In the genomic region with DNA sequence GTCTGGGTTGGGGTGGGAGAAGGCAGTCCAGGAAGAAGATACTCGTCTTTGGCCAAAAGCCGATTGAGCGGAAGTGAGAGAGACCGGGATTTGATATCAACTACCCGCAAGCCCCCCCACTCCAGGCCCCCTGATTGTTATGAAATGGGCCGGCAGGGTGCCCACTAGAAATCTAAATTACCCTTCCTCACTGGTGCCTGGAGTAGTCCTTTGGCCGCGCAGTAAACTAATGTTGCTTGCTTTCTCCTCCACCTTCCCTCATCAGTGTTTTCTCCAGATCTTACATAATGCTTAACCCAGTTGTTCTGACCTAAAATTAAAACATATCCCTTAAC, we compare ENCODE assay signal across 11 cellular contexts.
DNase-seq lines count a peak whose midpoint lies in the region; ATAC-seq, FAIRE-seq and TF ChIP-seq lines count a peak whose summit lies in the region.
"Had no signal": no experiment of that assay in that cellular context is flagged by ENCODE, and none has a peak within 500 bp of the region (broad histone marks: within the 10 kb centered on the region; RNA-seq: fewer than 3 reads in every experiment).

No MANE protein-coding gene starts in this region.

- no peaks in the 10 kb centered on the region; a peak in 3 of 5 replicates for H3K9me3 Mint-ChIP-seq in H9
- peaks cover 20% of the 10 kb centered on the region for H3K9me3 Mint-ChIP-seq in astrocyte (ENCODE audit: unreplicated experiment)
- no peaks in the 10 kb centered on the region for H3K9me3 Mint-ChIP-seq in activated T-helper 1 cell treated with anti-CD3 and anti-CD28 coated beads, Interleukin-12 subunit alpha, Interleukin-12 subunit beta, Interleukin-2, Interleukin-4 antibody, amounts not matched to agents 30 ng/mL and 10 ng/mL and 1 ng/mL, durations not matched to agents 14 hours and 24 hours and 36 hours

- no peak overlapping the region for H4K91ac ChIP-seq in H9 (ENCODE audit: insufficient read length, low read depth, low read length)

- no peak overlapping the region for H3T11ph ChIP-seq in H9 (ENCODE audit: low read length)

- H3K4me3 Mint-ChIP-seq in H9 (peak overlapping the region; percentile 60 to 72), astrocyte (ENCODE audit: unreplicated experiment) (no peak overlapping the region)
- no peak overlapping the region for H3K4me3 Mint-ChIP-seq in activated T-helper 1 cell treated with anti-CD3 and anti-CD28 coated beads, Interleukin-12 subunit alpha, Interleukin-12 subunit beta, Interleukin-2, Interleukin-4 antibody, amounts not matched to agents 30 ng/mL and 10 ng/mL and 1 ng/mL, durations not matched to agents 14 hours and 24 hours and 36 hours

- DNase-seq in H9 = no peak
- no peak for DNase-seq in astrocyte (ENCODE audit: low read depth)
- DNase-seq in iPS DF 6.9 (ENCODE audit: low read depth, low spot score) = no peak
- no peak for DNase-seq in gastrocnemius medialis
- no peak for DNase-seq in C1 segment of cervical spinal cord (lab: John Stamatoyannopoulos, UW)
- no peak for DNase-seq in activated T-helper 1 cell treated with anti-CD3 and anti-CD28 coated beads, Interleukin-12 subunit alpha, Interleukin-12 subunit beta, Interleukin-2, Interleukin-4 antibody, amounts not matched to agents 30 ng/mL and 10 ng/mL and 1 ng/mL, durations not matched to agents 14 hours and 24 hours and 36 hours (ENCODE audit: low spot score)
- DNase-seq in amniotic stem cell (lab: John Stamatoyannopoulos, UW) = no peak
- no peak for DNase-seq in iPS-NIHi7 (ENCODE audit: extremely low spot score)
- DNase-seq: effector CD8-positive, alpha-beta T cell; NCI-H1694 had no signal

- no peak overlapping the region for H2BK5ac ChIP-seq in H9 (ENCODE audit: insufficient read length, low read length)

- no peak overlapping the region for H2BK20ac ChIP-seq in H9 (ENCODE audit: low read depth, low read length, poor library complexity, severe bottlenecking)

- H4K20me1 ChIP-seq in H9 (ENCODE audit: control insufficient read depth, insufficient read depth, insufficient read length) (no peaks in the 10 kb centered on the region), astrocyte (ENCODE audit: insufficient read depth, low read length) (no peaks in the 10 kb centered on the region)

- H3K27me3 ChIP-seq in H9 (ENCODE audit: insufficient read depth, low read length) (peaks cover 82% of the 10 kb centered on the region), astrocyte (ENCODE audit: insufficient read depth, low read length) (peaks cover 93% of the 10 kb centered on the region), iPS DF 6.9 (ENCODE audit: control insufficient read depth, insufficient read depth, low read length) (peaks cover 73% of the 10 kb centered on the region), gastrocnemius medialis (peaks cover 37 to 51% (median 48%) of the 10 kb centered on the region in 3 donors)

- FAIRE-seq in astrocyte (lab: Jason Lieb, UNC) = no peak
- FAIRE-seq: GM12892 had no signal

- no peak for TF ChIP-seq CTCF in H9 (conservative IDR thresholded peaks at IDR 0.05)
- no peak for TF ChIP-seq CTCF in astrocyte (IDR thresholded peaks at IDR 0.05; ENCODE audit: insufficient read depth, low read depth, low read length)
- TF ChIP-seq CTCF in gastrocnemius medialis (IDR thresholded peaks at IDR 0.05 in 4 of 5, conservative IDR thresholded peaks at IDR 0.05 in 1 of 5) = no peak

- H2BK120ac ChIP-seq in H9 (ENCODE audit: low read depth, low read length, poor library complexity, severe bottlenecking) = no peak overlapping the region

- H3K9ac ChIP-seq in H9 (ENCODE audit: extremely low read depth, insufficient read length, low read length) (no peak overlapping the region), astrocyte (ENCODE audit: low read length) (no peak overlapping the region)

- in situ Hi-C loops in gastrocnemius medialis (cut with MboI; ENCODE audit: low sequenced_read_pairs in 4 of 4) = no loop called here

- H3K56ac ChIP-seq in H9 (ENCODE audit: insufficient read length, low read depth, low read length) = no peak overlapping the region

- no peak overlapping the region for H3K23ac ChIP-seq in H9 (ENCODE audit: insufficient read length, low read depth, low read length)

- H3K4me2 ChIP-seq in H9 (ENCODE audit: insufficient read depth, insufficient read length, low read length) = peak overlapping the region; percentile 50
- peak overlapping the region; percentile 36 for H3K4me2 ChIP-seq in astrocyte (ENCODE audit: low read length)

- intact Hi-C loops in gastrocnemius medialis (cut with DNase I; ENCODE audit: low total_unique reads) = no loop called here
- intact Hi-C loops in activated T-helper 1 cell treated with anti-CD3 and anti-CD28 coated beads, Interleukin-12 subunit alpha, Interleukin-12 subunit beta, Interleukin-2, Interleukin-4 antibody, amounts not matched to agents 30 ng/mL and 10 ng/mL and 1 ng/mL, durations not matched to agents 14 hours and 24 hours and 36 hours (cut with micrococcal nuclease) = loop anchor here (5.0 kb wide), 1 partner anchor 129 kb away; no protein-coding TSS in a partner anchor

- no peak overlapping the region for H3K27ac ChIP-seq in H9 (ENCODE audit: insufficient read length, low read depth, low read length)
- H3K27ac ChIP-seq in astrocyte (ENCODE audit: low read depth, low read length) = no peak overlapping the region
- no peak overlapping the region for H3K27ac ChIP-seq in iPS DF 6.9 (ENCODE audit: low read length)
- H3K27ac ChIP-seq in gastrocnemius medialis = no peak overlapping the region

- H3K9me3 ChIP-seq in H9 (ENCODE audit: control insufficient read depth, low read depth, low read length) (no peaks in the 10 kb centered on the region), astrocyte (ENCODE audit: insufficient read depth, low read depth, low read length) (no peaks in the 10 kb centered on the region), iPS DF 6.9 (ENCODE audit: control insufficient read depth, insufficient read depth, low read length) (no peaks in the 10 kb centered on the region), gastrocnemius medialis (no peaks in the 10 kb centered on the region)

- H3K27ac Mint-ChIP-seq in H9 (no peak overlapping the region), astrocyte (ENCODE audit: unreplicated experiment) (no peak overlapping the region)
- H3K27ac Mint-ChIP-seq in activated T-helper 1 cell treated with anti-CD3 and anti-CD28 coated beads, Interleukin-12 subunit alpha, Interleukin-12 subunit beta, Interleukin-2, Interleukin-4 antibody, amounts not matched to agents 30 ng/mL and 10 ng/mL and 1 ng/mL, durations not matched to agents 14 hours and 24 hours and 36 hours = no peak overlapping the region

- no peak overlapping the region for H2BK15ac ChIP-seq in H9 (ENCODE audit: low read depth, low read length)

- H2AFZ ChIP-seq in H9 (ENCODE audit: low read length) (no peak overlapping the region), astrocyte (ENCODE audit: low read depth, low read length) (peak overlapping the region; percentile 32)

- H3K4me3 ChIP-seq in astrocyte (ENCODE audit: insufficient read depth, low read depth, low read length) = no peak overlapping the region
- H3K4me3 ChIP-seq in iPS DF 6.9 (ENCODE audit: low read length) = peak overlapping the region; percentile 24; the same call in 1 of the 2 replicates
- peak overlapping the region; percentile 41 to 53 (median 46) for H3K4me3 ChIP-seq in gastrocnemius medialis

- peaks cover 8% of the 10 kb centered on the region for H3K23me2 ChIP-seq in H9 (ENCODE audit: insufficient read length, low read depth, low read length, poor library complexity, severe bottlenecking)

- H3K79me2 ChIP-seq in H9 (ENCODE audit: insufficient read depth, low read length) = no peaks in the 10 kb centered on the region
- H3K79me2 ChIP-seq in astrocyte (ENCODE audit: insufficient read depth, low read length) = no peaks in the 10 kb centered on the region

- no peak for ATAC-seq in gastrocnemius medialis

- no peak for TF ChIP-seq POLR2A in gastrocnemius medialis (IDR thresholded peaks at IDR 0.05)

- H3K14ac ChIP-seq in H9 (ENCODE audit: insufficient read depth, low read length) = no peak overlapping the region

- H2BK12ac ChIP-seq in H9 (ENCODE audit: insufficient read length, low read depth, low read length) = no peak overlapping the region

- peaks cover 65 to 69% of the 10 kb centered on the region in 2 experiments for H3K4me1 Mint-ChIP-seq in H9
- peaks cover 3% of the 10 kb centered on the region for H3K4me1 Mint-ChIP-seq in astrocyte (ENCODE audit: low read depth, unreplicated experiment)
- H3K4me1 Mint-ChIP-seq in activated T-helper 1 cell treated with anti-CD3 and anti-CD28 coated beads, Interleukin-12 subunit alpha, Interleukin-12 subunit beta, Interleukin-2, Interleukin-4 antibody, amounts not matched to agents 30 ng/mL and 10 ng/mL and 1 ng/mL, durations not matched to agents 14 hours and 24 hours and 36 hours (ENCODE audit: low read depth) = peaks cover 12% of the 10 kb centered on the region

- H3K36me3 ChIP-seq in astrocyte (ENCODE audit: insufficient read depth, low read length) (no peaks in the 10 kb centered on the region), iPS DF 6.9 (ENCODE audit: control insufficient read depth, insufficient read depth, low read length) (no peaks in the 10 kb centered on the region), gastrocnemius medialis (no peaks in the 10 kb centered on the region)

- no peak overlapping the region for H3K4ac ChIP-seq in H9 (ENCODE audit: low read depth, low read length)

- H3K36me3 Mint-ChIP-seq in H9 (ENCODE audit: insufficient read depth in 1 of 3, low read depth in 3 of 3) = no peaks in the 10 kb centered on the region; a peak in 1 of 7 replicates
- H3K36me3 Mint-ChIP-seq in astrocyte (ENCODE audit: low read depth, unreplicated experiment) = no peaks in the 10 kb centered on the region
- H3K36me3 Mint-ChIP-seq in activated T-helper 1 cell treated with anti-CD3 and anti-CD28 coated beads, Interleukin-12 subunit alpha, Interleukin-12 subunit beta, Interleukin-2, Interleukin-4 antibody, amounts not matched to agents 30 ng/mL and 10 ng/mL and 1 ng/mL, durations not matched to agents 14 hours and 24 hours and 36 hours (ENCODE audit: low read depth) = peaks cover 2% of the 10 kb centered on the region

- WGBS in H9 (ENCODE audit: extremely low coverage, insufficient read length, low lambda C conversion rate) = no CpG with 5 or more reads among the region's 8 CpGs
- WGBS in iPS DF 6.9 (ENCODE audit: insufficient coverage, insufficient read length) = no CpG with 5 or more reads among the region's 8 CpGs

- H3K27me3 Mint-ChIP-seq in H9 (ENCODE audit: low read depth) (peaks cover 90% of the 10 kb centered on the region), astrocyte (ENCODE audit: low read depth, unreplicated experiment) (peaks cover 89% of the 10 kb centered on the region)
- H3K27me3 Mint-ChIP-seq in activated T-helper 1 cell treated with anti-CD3 and anti-CD28 coated beads, Interleukin-12 subunit alpha, Interleukin-12 subunit beta, Interleukin-2, Interleukin-4 antibody, amounts not matched to agents 30 ng/mL and 10 ng/mL and 1 ng/mL, durations not matched to agents 14 hours and 24 hours and 36 hours (ENCODE audit: insufficient read depth) = peaks cover 85% of the 10 kb centered on the region

- H3K4me1 ChIP-seq in H9 (ENCODE audit: insufficient read depth, low read length) (peaks cover 12% of the 10 kb centered on the region; the same call in 1 of the 2 replicates), astrocyte (ENCODE audit: insufficient read depth, low read length) (no peaks in the 10 kb centered on the region), iPS DF 6.9 (ENCODE audit: control insufficient read depth, insufficient read depth, low read length) (peaks cover 11% of the 10 kb centered on the region; the same call in 1 of the 2 replicates), gastrocnemius medialis (peaks cover 8 to 10% of the 10 kb centered on the region in 2 donors)

- H3K79me1 ChIP-seq in H9 (ENCODE audit: insufficient read depth, low read depth, low read length, poor library complexity, severe bottlenecking) = no peaks in the 10 kb centered on the region

- no peak overlapping the region for H4K5ac ChIP-seq in H9 (ENCODE audit: insufficient read length, low read depth, low read length)

- no peak overlapping the region for H3K18ac ChIP-seq in H9 (ENCODE audit: insufficient read length, low read depth, low read length)

- H2AK5ac ChIP-seq in H9 (ENCODE audit: insufficient read length, low read length) = no peak overlapping the region

- no peak overlapping the region for H4K8ac ChIP-seq in H9 (replicated peaks; ENCODE audit: insufficient read length, low read depth, low read length)

Comparison
In these comparisons a context has a peak if more than half of its experiments do, and no peak if none do; other contexts are left out.
1. H3K4me3 Mint-ChIP-seq: peak in H9 (2 of 2); none in astrocyte (single experiment) and activated T-helper 1 cell treated with anti-CD3 and anti-CD28 coated beads, Interleukin-12 subunit alpha, Interleukin-12 subunit beta, Interleukin-2, Interleukin-4 antibody, amounts not matched to agents 30 ng/mL and 10 ng/mL and 1 ng/mL, durations not matched to agents 14 hours and 24 hours and 36 hours (single experiment).